In genomic region chr6:31352497-31353368, GRCh38 we compare ENCODE assay signal across 15 cellular contexts. TPM values are rescaled to one million over a fixed set of nuclear protein-coding genes. Genes with fewer than 3 reads are reported as not detected.
DNase-seq lines count a peak whose midpoint lies in the region; ATAC-seq and TF ChIP-seq lines count a peak whose summit lies in the region.
"Had no signal": no experiment of that assay in that cellular context is flagged by ENCODE, and none has a peak within 500 bp of the region (broad histone marks: within the 10 kb centered on the region; RNA-seq: fewer than 3 reads in every experiment).

No MANE protein-coding gene starts in this region.

- POLR2A ChIA-PET in activated B cell treated with CpG ODN at 0.5 μM for 24 hours (lab: Charles Lee) = interaction anchor here (0.6 to 5.1 kb wide), 15 partner anchors 8 to 851 kb away, joined by 3 to 114 read pairs (median 4); partner anchors contain the start of gene HLA-C

- intact Hi-C loops in activated B cell treated with CpG ODN at 0.5 μM for 24 hours (cut with micrococcal nuclease) = no loop called here

- ATAC-seq in activated B cell treated with CpG ODN at 0.5 μM for 24 hours (ENCODE audit: low read depth) = no peak
- no peak for ATAC-seq in activated naive CD8-positive, alpha-beta T cell treated with anti-CD3 and anti-CD28 coated beads, Interleukin-2, amount 50 U/mL, for 24 hours
- no peak for ATAC-seq in HG03565 (IDR thresholded peaks at IDR 0.05; ENCODE audit: unreplicated experiment)
- ATAC-seq: SK-N-SH treated with all-trans-retinoic acid at 6 μM for 48 hours had no signal

- H3K27me3 Mint-ChIP-seq in activated B cell treated with CpG ODN at 0.5 μM for 24 hours = no peaks in the 10 kb centered on the region
- H3K27me3 Mint-ChIP-seq in activated naive CD8-positive, alpha-beta T cell treated with anti-CD3 and anti-CD28 coated beads, Interleukin-2, amount 50 U/mL, for 24 hours = no peaks in the 10 kb centered on the region

- TF ChIP-seq CTCF in activated B cell treated with CpG ODN at 0.5 μM for 24 hours (IDR thresholded peaks at IDR 0.05) = no peak

- DNase-seq in activated naive CD4-positive, alpha-beta T cell treated with Interleukin-2 at 50 U/mL for 16 hours = peak; percentile 31
- DNase-seq in activated naive CD4-positive, alpha-beta T cell (lab: John Stamatoyannopoulos, UW) = no peak
- DNase-seq in activated B cell treated with CpG ODN at 0.5 μM for 24 hours (no peak), EL (no peak), HuH-7.5 (ENCODE audit: low spot score) (no peak)
- DNase-seq in activated naive CD8-positive, alpha-beta T cell treated with anti-CD3 and anti-CD28 coated beads, Interleukin-2, amount 50 U/mL, for 24 hours = no peak
- DNase-seq in stimulated activated CD8-positive, alpha-beta memory T cell treated with anti-CD3 and anti-CD28 coated beads, Interleukin-4, amount 100 ng/mL, for 48 hours = peak; percentile 45
- DNase-seq: activated CD4-positive, CD25-positive, alpha-beta regulatory T cell treated with anti-CD3 and anti-CD28 coated beads, Interleukin-2, amount 50 U/mL, for 72 hours; aorta; dorsolateral prefrontal cortex; GM23248; MM.1S; occipital lobe had no signal

- H3K27ac Mint-ChIP-seq in activated B cell treated with CpG ODN at 0.5 μM for 24 hours = peak overlapping the region; percentile 74
- H3K27ac Mint-ChIP-seq in activated naive CD8-positive, alpha-beta T cell treated with anti-CD3 and anti-CD28 coated beads, Interleukin-2, amount 50 U/mL, for 24 hours = peak overlapping the region; percentile 76

- peaks cover 52% of the 10 kb centered on the region for H3K36me3 Mint-ChIP-seq in activated B cell treated with CpG ODN at 0.5 μM for 24 hours (ENCODE audit: low read depth)
- peaks cover 35% of the 10 kb centered on the region for H3K36me3 Mint-ChIP-seq in activated naive CD8-positive, alpha-beta T cell treated with anti-CD3 and anti-CD28 coated beads, Interleukin-2, amount 50 U/mL, for 24 hours (ENCODE audit: low read depth)

- H3K4me3 Mint-ChIP-seq in activated B cell treated with CpG ODN at 0.5 μM for 24 hours = peak overlapping the region; percentile 95
- H3K4me3 Mint-ChIP-seq in activated naive CD8-positive, alpha-beta T cell treated with anti-CD3 and anti-CD28 coated beads, Interleukin-2, amount 50 U/mL, for 24 hours = peak overlapping the region; percentile 96

- CTCF ChIA-PET in activated B cell treated with CpG ODN at 0.5 μM for 24 hours (lab: Charles Lee) = interaction anchor here (0.5 kb wide), 1 partner anchor 14 kb away, joined by 3 read pairs; no protein-coding TSS in a partner anchor

- no peaks in the 10 kb centered on the region for H3K9me3 Mint-ChIP-seq in activated B cell treated with CpG ODN at 0.5 μM for 24 hours
- H3K9me3 Mint-ChIP-seq in activated naive CD8-positive, alpha-beta T cell treated with anti-CD3 and anti-CD28 coated beads, Interleukin-2, amount 50 U/mL, for 24 hours = no peaks in the 10 kb centered on the region

- peaks cover 62% of the 10 kb centered on the region for H3K4me1 Mint-ChIP-seq in activated B cell treated with CpG ODN at 0.5 μM for 24 hours
- H3K4me1 Mint-ChIP-seq in activated naive CD8-positive, alpha-beta T cell treated with anti-CD3 and anti-CD28 coated beads, Interleukin-2, amount 50 U/mL, for 24 hours = peaks cover 53% of the 10 kb centered on the region

RNA-seq across cellular contexts. Expression of gene HLA-B, which starts 4.2 kb away (rescaled TPM):
- 3,667 and 3,668 TPM in 2 replicates for total RNA-seq in activated B cell treated with CpG ODN at 0.5 μM for 24 hours

RNA-seq across cellular contexts. Expression of gene MICA, which starts 50.7 kb away (rescaled TPM):
- 8.9 and 9.0 TPM in 2 replicates for total RNA-seq in activated B cell treated with CpG ODN at 0.5 μM for 24 hours

Comparison
In these comparisons a context has a peak if more than half of its experiments do, and no peak if none do; other contexts are left out.
1. DNase-seq: peak in activated naive CD4-positive, alpha-beta T cell treated with Interleukin-2 at 50 U/mL for 16 hours (single experiment) and stimulated activated CD8-positive, alpha-beta memory T cell treated with anti-CD3 and anti-CD28 coated beads, Interleukin-4, amount 100 ng/mL, for 48 hours (single experiment); none in activated naive CD4-positive, alpha-beta T cell (0 of 4), activated B cell treated with CpG ODN at 0.5 μM for 24 hours (single experiment), activated naive CD8-positive, alpha-beta T cell treated with anti-CD3 and anti-CD28 coated beads, Interleukin-2, amount 50 U/mL, for 24 hours (single experiment), EL (single experiment) and HuH-7.5 (single experiment).